Comparison of ENCODE assay signal across 10 cellular contexts in the genomic region with DNA sequence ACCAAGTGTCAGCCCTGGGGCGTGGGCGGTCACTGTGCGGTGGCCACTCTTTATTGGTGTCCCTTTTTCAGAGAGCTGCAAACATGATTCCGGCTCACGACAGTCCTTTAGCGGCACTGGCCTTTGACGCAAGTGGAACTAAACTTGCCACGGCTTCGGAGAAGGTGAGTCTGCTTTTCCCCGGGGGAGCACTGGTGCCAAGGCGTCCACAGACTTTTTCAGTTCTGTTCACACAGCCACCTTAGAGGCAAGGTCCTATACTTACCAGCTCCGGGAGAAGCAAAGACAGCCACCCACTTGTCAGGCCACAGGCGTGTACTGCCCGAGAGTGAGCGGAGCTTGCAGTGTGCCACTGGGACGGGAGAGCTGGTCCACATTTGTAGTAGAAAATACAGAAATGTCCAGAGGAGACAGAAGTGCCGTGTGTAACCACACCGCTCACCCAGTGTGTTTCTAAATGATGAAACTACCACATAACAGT. TPM values are rescaled to one million over a fixed set of nuclear protein-coding genes. Genes with fewer than 3 reads are reported as not detected.
A peak's percentile ranks its signal among the peaks of the same experiment; 100 is the strongest.
DNase-seq lines count a peak whose midpoint lies in the region; ATAC-seq lines count a peak whose summit lies in the region.
"Had no signal": no experiment of that assay in that cellular context is flagged by ENCODE, and none has a peak within 500 bp of the region (broad histone marks: within the 10 kb centered on the region; RNA-seq: fewer than 3 reads in every experiment).

No MANE protein-coding gene starts in this region.

- peaks cover 15 to 17% of the 10 kb centered on the region in 2 donors for H3K36me3 Mint-ChIP-seq in naive B cell

- H3K27ac Mint-ChIP-seq in naive B cell, result peak overlapping the region in 4 of 6 donors; percentile 91 to 97 (median 96)
- H3K27ac Mint-ChIP-seq: activated CD4-positive, alpha-beta T cell treated with anti-CD3 and anti-CD28 coated beads for 36 hours had no signal

- peaks cover 17 to 46% (median 25%) of the 10 kb centered on the region in 3 donors for H3K4me1 Mint-ChIP-seq in naive B cell
- H3K4me1 Mint-ChIP-seq: activated CD4-positive, alpha-beta T cell treated with anti-CD3 and anti-CD28 coated beads for 36 hours had no signal

- no peaks in the 10 kb centered on the region for H3K27me3 Mint-ChIP-seq in naive B cell
- H3K27me3 Mint-ChIP-seq: activated CD4-positive, alpha-beta T cell treated with anti-CD3 and anti-CD28 coated beads for 36 hours; stimulated activated naive CD8-positive, alpha-beta T cell treated with anti-CD3 and anti-CD28 coated beads, Interleukin-15, Interleukin-2, amounts not matched to agents 100 ng/mL and 50 ng/mL, for 24 hours had no signal

- H3K4me3 Mint-ChIP-seq in naive B cell, result peak overlapping the region in 2 of 8 donors; percentile 5 to 15
- H3K4me3 Mint-ChIP-seq: activated CD4-positive, alpha-beta T cell treated with anti-CD3 and anti-CD28 coated beads for 36 hours had no signal

- DNase-seq in naive B cell (no peak), NCI-H2029 treated with DMSO at 0.1 percent for 48 hours (lab: John Stamatoyannopoulos, UW) (no peak), GF-D8 (lab: John Stamatoyannopoulos, UW) (no peak), HUDEP-2 (lab: John Stamatoyannopoulos, UW; ENCODE audit: unreplicated experiment in 76 of 76) (no peak), NCI-H1105 treated with DMSO at 0.1 percent for 48 hours (lab: John Stamatoyannopoulos, UW) (no peak)
- DNase-seq: activated CD4-positive, alpha-beta T cell treated with anti-CD3 and anti-CD28 coated beads for 36 hours had no signal

- no peaks in the 10 kb centered on the region for H3K9me3 Mint-ChIP-seq in naive B cell
- H3K9me3 Mint-ChIP-seq: stimulated activated naive CD8-positive, alpha-beta T cell treated with anti-CD3 and anti-CD28 coated beads, Interleukin-15, Interleukin-2, amounts not matched to agents 100 ng/mL and 50 ng/mL, for 24 hours had no signal

- ATAC-seq in GM18508 (IDR thresholded peaks at IDR 0.05; ENCODE audit: insufficient read depth, unreplicated experiment) (peak; percentile 19), GM21390 (IDR thresholded peaks at IDR 0.05; ENCODE audit: unreplicated experiment) (peak; percentile 27), HG03280 (IDR thresholded peaks at IDR 0.05; ENCODE audit: unreplicated experiment) (peak; percentile 36), naive B cell (ENCODE audit: low read depth in 2 of 2) (no peak)
- ATAC-seq: activated CD4-positive, alpha-beta T cell treated with anti-CD3 and anti-CD28 coated beads for 36 hours had no signal

RNA-seq across cellular contexts. Expression of a gene that starts 27.9 kb away (rescaled TPM):
- polyA plus RNA-seq in naive B cell (ENCODE audit: low read depth in 6 of 6), result 100 to 1,000 TPM in 1 of 6 donors, 10 to 100 TPM in 5; 84.6 to 104 (median 99.7) TPM

Comparison
In these comparisons a context has a peak if more than half of its experiments do, and no peak if none do; other contexts are left out.
1. ATAC-seq: peak in GM18508 (single experiment), GM21390 (single experiment) and HG03280 (single experiment); none in naive B cell (0 of 2).